In the genomic region with DNA sequence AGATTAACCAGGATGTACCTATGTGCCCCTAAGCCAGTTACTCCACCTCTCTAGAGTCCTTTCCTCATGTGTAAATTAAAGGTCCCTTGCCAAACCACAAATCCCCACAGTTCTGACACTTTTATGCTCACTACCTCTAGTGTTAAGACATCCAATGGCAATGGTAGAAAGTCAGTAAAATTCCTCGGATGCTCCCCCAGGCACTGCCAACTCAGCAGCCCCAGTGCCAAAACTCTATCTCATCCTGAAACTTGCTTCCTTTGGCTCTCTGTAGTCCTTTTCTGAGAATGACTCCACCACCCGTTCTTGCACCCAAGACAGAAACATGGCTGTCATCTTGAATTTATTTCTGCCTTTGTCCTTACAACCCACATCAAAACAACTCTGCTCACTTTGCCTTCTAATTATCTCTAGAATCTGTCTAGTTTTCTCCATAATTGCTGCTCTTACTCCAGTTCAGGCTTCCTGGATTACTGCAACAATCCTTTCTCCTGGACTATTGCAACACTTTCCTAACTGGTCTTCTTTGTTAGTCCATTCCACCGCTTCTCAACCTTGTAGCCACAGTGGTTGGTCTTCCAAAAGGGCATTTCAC, we compare ENCODE assay signal across 19 cellular contexts. TPM values are rescaled to one million over a fixed set of nuclear protein-coding genes. Genes with fewer than 3 reads are reported as not detected.
DNase-seq lines count a peak whose midpoint lies in the region; FAIRE-seq and TF ChIP-seq lines count a peak whose summit lies in the region.
"Had no signal": no experiment of that assay in that cellular context is flagged by ENCODE, and none has a peak within 500 bp of the region (broad histone marks: within the 10 kb centered on the region; RNA-seq: fewer than 3 reads in every experiment).

No MANE protein-coding gene starts in this region.

- H3K36me3 Mint-ChIP-seq in astrocyte (ENCODE audit: low read depth, unreplicated experiment), result peaks cover 5% of the 10 kb centered on the region
- H3K36me3 Mint-ChIP-seq: stimulated activated naive B cell treated with anti-CD40 and anti-IgM and Interleukin-4, amounts not matched to agents 10 μg/mL and 1 μg/mL and 100 μg/mL, for 72 hours had no signal

- H3K9me3 ChIP-seq in astrocyte (ENCODE audit: insufficient read depth, low read depth, low read length), result no peaks in the 10 kb centered on the region
- H3K9me3 ChIP-seq in keratinocyte (ENCODE audit: control insufficient read depth, low read depth, low read length), result no peaks in the 10 kb centered on the region
- H3K9me3 ChIP-seq: body of pancreas, heart right ventricle, transverse colon had no signal

- H3K27ac ChIP-seq in astrocyte (ENCODE audit: low read depth, low read length) (peak overlapping the region; percentile 11), keratinocyte (ENCODE audit: control insufficient read depth, insufficient read depth, low read length) (no peak overlapping the region), mesendoderm (ENCODE audit: low read depth, low read length) (no peak overlapping the region)
- H3K27ac ChIP-seq: body of pancreas, heart right ventricle, transverse colon had no signal

- H3K4me2 ChIP-seq in astrocyte (ENCODE audit: low read length) (peak overlapping the region; percentile 0), keratinocyte (ENCODE audit: control insufficient read depth, extremely low read depth, insufficient read depth, low read depth, low read length) (peak overlapping the region; percentile 49), mesendoderm (ENCODE audit: low read length) (no peak overlapping the region)

- no peak overlapping the region for H3K18ac ChIP-seq in mesendoderm (ENCODE audit: low read length)

- H3K4ac ChIP-seq in mesendoderm (ENCODE audit: low read depth, low read length), result no peak overlapping the region

- H3K4me1 ChIP-seq in astrocyte (ENCODE audit: insufficient read depth, low read length), result peaks cover 28% of the 10 kb centered on the region
- peaks cover 19% of the 10 kb centered on the region for H3K4me1 ChIP-seq in keratinocyte (ENCODE audit: control insufficient read depth, extremely low read depth, insufficient read depth, low read length)
- peaks cover 4% of the 10 kb centered on the region for H3K4me1 ChIP-seq in mesendoderm (ENCODE audit: control insufficient read depth, low read depth, low read length)
- H3K4me1 ChIP-seq: transverse colon had no signal

- no peak overlapping the region for H3K9ac ChIP-seq in astrocyte (ENCODE audit: low read length)
- no peak overlapping the region for H3K9ac ChIP-seq in keratinocyte (ENCODE audit: control insufficient read depth, extremely low read depth, insufficient read depth, low read length)
- no peak overlapping the region for H3K9ac ChIP-seq in mesendoderm (ENCODE audit: low read length)

- dilution Hi-C loops in keratinocyte (cut with MboI; ENCODE audit: extremely low pct_ligation_motif_present, low sequenced_read_pairs), result no loop called here

- H4K5ac ChIP-seq in mesendoderm (ENCODE audit: low read length), result no peak overlapping the region

- no peak overlapping the region for H2BK120ac ChIP-seq in mesendoderm (ENCODE audit: low read depth, low read length)

- H3K79me2 ChIP-seq in astrocyte (ENCODE audit: insufficient read depth, low read length), result peaks cover 73% of the 10 kb centered on the region
- H3K79me2 ChIP-seq in keratinocyte (ENCODE audit: control insufficient read depth, insufficient read depth, low read length), result peaks cover 27% of the 10 kb centered on the region
- H3K79me2 ChIP-seq in mesendoderm (ENCODE audit: control insufficient read depth, insufficient read depth, low read length), result peaks cover 44% of the 10 kb centered on the region

- no peak overlapping the region for H2BK5ac ChIP-seq in mesendoderm (ENCODE audit: low read length)

- TF ChIP-seq CTCF in astrocyte (IDR thresholded peaks at IDR 0.05; ENCODE audit: insufficient read depth, low read depth, low read length) (no peak), keratinocyte (optimal IDR thresholded peaks at IDR 0.05 in 1 of 3, IDR thresholded peaks at IDR 0.05 in 1 of 3, conservative IDR thresholded peaks at IDR 0.05 in 1 of 3; ENCODE audit: extremely low read depth in 1 of 3, insufficient read depth in 2 of 3, low read length in 3 of 3) (no peak)

- no CpG with 5 or more reads among the region's 3 CpGs for WGBS in mesendoderm (ENCODE audit: extremely low coverage, insufficient coverage, low lambda C conversion rate)

- H3K27me3 ChIP-seq in astrocyte (ENCODE audit: insufficient read depth, low read length) (no peaks in the 10 kb centered on the region), keratinocyte (ENCODE audit: control insufficient read depth, extremely low read depth, insufficient read depth, low read length) (no peaks in the 10 kb centered on the region), mesendoderm (ENCODE audit: insufficient read depth, low read length, poor library complexity) (no peaks in the 10 kb centered on the region)
- H3K27me3 ChIP-seq: body of pancreas, heart right ventricle, transverse colon had no signal

- no peak overlapping the region for H4K8ac ChIP-seq in mesendoderm (ENCODE audit: low read depth, low read length)

- peaks cover 39% of the 10 kb centered on the region for H3K4me1 Mint-ChIP-seq in astrocyte (ENCODE audit: low read depth, unreplicated experiment)
- H3K4me1 Mint-ChIP-seq: stimulated activated naive B cell treated with anti-CD40 and anti-IgM and Interleukin-4, amounts not matched to agents 10 μg/mL and 1 μg/mL and 100 μg/mL, for 72 hours had no signal

- H3K79me1 ChIP-seq in mesendoderm (ENCODE audit: low read length), result peaks cover 14% of the 10 kb centered on the region

- TF ChIP-seq POLR2A in GM12891 (IDR thresholded peaks at IDR 0.05; ENCODE audit: low read depth, low read length), result no peak

- no peaks in the 10 kb centered on the region for H3K9me1 ChIP-seq in keratinocyte (ENCODE audit: control insufficient read depth, extremely low read depth, insufficient read depth, low read length)

- no peak overlapping the region for H3K4me3 ChIP-seq in astrocyte (ENCODE audit: insufficient read depth, low read depth, low read length)
- H3K4me3 ChIP-seq in keratinocyte (ENCODE audit: control insufficient read depth in 2 of 3, extremely low read depth in 1 of 3, insufficient read depth in 2 of 3, low read depth in 1 of 3, low read length in 3 of 3), result no peak overlapping the region
- H3K4me3 ChIP-seq in mesendoderm (ENCODE audit: low read length), result no peak overlapping the region
- H3K4me3 ChIP-seq: body of pancreas, heart right ventricle, transverse colon had no signal

- no peak overlapping the region for H3K56ac ChIP-seq in mesendoderm (ENCODE audit: low read length)

- H3K36me3 ChIP-seq in astrocyte (ENCODE audit: insufficient read depth, low read length) (no peaks in the 10 kb centered on the region), keratinocyte (ENCODE audit: control insufficient read depth in 2 of 2, extremely low read depth in 1 of 2, insufficient read depth in 2 of 2, low read length in 2 of 2) (no peaks in the 10 kb centered on the region), mesendoderm (ENCODE audit: control insufficient read depth, insufficient read depth, low read length) (no peaks in the 10 kb centered on the region)
- H3K36me3 ChIP-seq: heart right ventricle, transverse colon had no signal

- H3K27me3 Mint-ChIP-seq in astrocyte (ENCODE audit: low read depth, unreplicated experiment), result no peaks in the 10 kb centered on the region
- H3K27me3 Mint-ChIP-seq: activated CD4-positive, alpha-beta T cell treated with anti-CD3 and anti-CD28 coated beads, Interleukin-2, amount 10 ng/mL, durations not matched to agents 7 days and 5 days; activated naive CD4-positive, alpha-beta T cell treated with anti-CD3 and anti-CD28 coated beads, Interleukin-2, amount 10 ng/mL, durations not matched to agents 7 days and 5 days had no signal

- FAIRE-seq in GM12891 (lab: Jason Lieb, UNC) (peak; percentile 66), astrocyte (lab: Jason Lieb, UNC) (no peak), keratinocyte (lab: Jason Lieb, UNC) (peak; percentile 84)
- FAIRE-seq: G401.6, kidney, TTC549 had no signal

- H2AK5ac ChIP-seq in mesendoderm (ENCODE audit: low read length), result no peak overlapping the region

- H3K23ac ChIP-seq in mesendoderm (ENCODE audit: low read length), result no peak overlapping the region

- peak overlapping the region; percentile 37 for H3K27ac Mint-ChIP-seq in astrocyte (ENCODE audit: unreplicated experiment)
- H3K27ac Mint-ChIP-seq: activated CD4-positive, alpha-beta T cell treated with anti-CD3 and anti-CD28 coated beads, Interleukin-2, amount 10 ng/mL, durations not matched to agents 7 days and 5 days; activated naive CD4-positive, alpha-beta T cell treated with anti-CD3 and anti-CD28 coated beads, Interleukin-2, amount 10 ng/mL, durations not matched to agents 7 days and 5 days; stimulated activated naive B cell treated with anti-CD40 and anti-IgM and Interleukin-4, amounts not matched to agents 10 μg/mL and 1 μg/mL and 100 μg/mL, for 72 hours had no signal

- H2AFZ ChIP-seq in astrocyte (ENCODE audit: low read depth, low read length) (no peak overlapping the region), keratinocyte (ENCODE audit: control insufficient read depth, low read length) (no peak overlapping the region)

- H4K20me1 ChIP-seq in astrocyte (ENCODE audit: insufficient read depth, low read length) (no peaks in the 10 kb centered on the region), keratinocyte (ENCODE audit: control insufficient read depth, extremely low read depth, insufficient read depth, low read length) (no peaks in the 10 kb centered on the region)

- H2BK15ac ChIP-seq in mesendoderm (replicated peaks; ENCODE audit: low read depth), result no peak overlapping the region

- H3K9me3 Mint-ChIP-seq in astrocyte (ENCODE audit: unreplicated experiment), result peaks cover 3% of the 10 kb centered on the region
- H3K9me3 Mint-ChIP-seq: activated CD4-positive, alpha-beta T cell treated with anti-CD3 and anti-CD28 coated beads, Interleukin-2, amount 10 ng/mL, durations not matched to agents 7 days and 5 days; stimulated activated naive B cell treated with anti-CD40 and anti-IgM and Interleukin-4, amounts not matched to agents 10 μg/mL and 1 μg/mL and 100 μg/mL, for 72 hours had no signal

- H3K4me3 Mint-ChIP-seq in astrocyte (ENCODE audit: unreplicated experiment), result no peak overlapping the region
- H3K4me3 Mint-ChIP-seq: activated CD4-positive, alpha-beta T cell treated with anti-CD3 and anti-CD28 coated beads, Interleukin-2, amount 10 ng/mL, durations not matched to agents 7 days and 5 days; activated naive CD4-positive, alpha-beta T cell treated with anti-CD3 and anti-CD28 coated beads, Interleukin-2, amount 10 ng/mL, durations not matched to agents 7 days and 5 days; stimulated activated naive B cell treated with anti-CD40 and anti-IgM and Interleukin-4, amounts not matched to agents 10 μg/mL and 1 μg/mL and 100 μg/mL, for 72 hours had no signal

- DNase-seq in GM12891 (ENCODE audit: insufficient read length, low spot score) (no peak), M059J (ENCODE audit: low read depth) (peak; percentile 89), astrocyte (ENCODE audit: low read depth) (peak; percentile 39), keratinocyte (ENCODE audit: low read depth, low spot score) (no peak), GF-D8 (lab: John Stamatoyannopoulos, UW) (no peak), Ammon's horn (ENCODE audit: low spot score) (no peak), 8988T (no peak), mesendoderm (no peak)
- DNase-seq: activated CD4-positive, alpha-beta T cell treated with anti-CD3 and anti-CD28 coated beads, Interleukin-2, amount 10 ng/mL, durations not matched to agents 7 days and 5 days; activated naive CD4-positive, alpha-beta T cell treated with anti-CD3 and anti-CD28 coated beads, Interleukin-2, amount 10 ng/mL, durations not matched to agents 7 days and 5 days; body of pancreas; Calu3; heart right ventricle; kidney; NCI-H187 treated with DMSO at 0.1 percent for 48 hours; stimulated activated naive B cell treated with anti-CD40 and anti-IgM and Interleukin-4, amounts not matched to agents 10 μg/mL and 1 μg/mL and 100 μg/mL, for 72 hours; transverse colon had no signal

RNA-seq across cellular contexts. Expression of a gene that starts 41.6 kb away (rescaled TPM):
- polyA plus RNA-seq in GM12891 (2012; ENCODE audit: low read depth, missing spikeins), result 11.9 TPM
- total RNA-seq in M059J (2014; rRNA removed; shearing (Covaris generic)), result 28.3 and 35.0 TPM in 2 replicates
- 10.7 and 11.0 TPM in 2 replicates for total RNA-seq in astrocyte
- polyA plus RNA-seq in keratinocyte, result 5.5 to 9.0 TPM (median 8.8 TPM) in 3 replicates
- 0.84 TPM for polyA plus RNA-seq in keratinocyte (2011; ENCODE audit: low read depth)
- 4.5 and 5.8 TPM in 2 replicates for polyA plus RNA-seq in keratinocyte (2011; cell fraction: cytosol; rRNA removed)
- 7.0 and 7.2 TPM in 2 replicates for polyA plus RNA-seq in keratinocyte (2011; cell fraction: nucleus; rRNA removed)
- polyA plus RNA-seq in keratinocyte (2012; ENCODE audit: low replicate concordance), result 3.7 and 7.1 TPM in 2 replicates
- polyA minus RNA-seq in keratinocyte, result 10.9 to 13.4 TPM (median 12.3 TPM) in 3 replicates
- polyA minus RNA-seq in keratinocyte (2011; cell fraction: cytosol; rRNA and poly(A)+ RNA removed), result 7.5 TPM
- polyA minus RNA-seq in keratinocyte (2011; cell fraction: nucleus; rRNA and poly(A)+ RNA removed), result 6.9 and 11.7 TPM in 2 replicates
- polyA plus RNA-seq in mesendoderm (2013, experiment 1 of 2), result 19.5 TPM
- 19.5 TPM for polyA plus RNA-seq in mesendoderm (2013, experiment 2 of 2)

Comparison
In these comparisons a context has a peak if more than half of its experiments do, and no peak if none do; other contexts are left out.
1. DNase-seq: peak in M059J (single experiment) and astrocyte (single experiment); none in GM12891 (single experiment), keratinocyte (single experiment), GF-D8 (single experiment), Ammon's horn (single experiment), 8988T (single experiment) and mesendoderm (single experiment).